ENCODE assay signal across 15 cellular contexts in genomic region chr3:127102587-127102986, GRCh38.
A peak's percentile ranks its signal among the peaks of the same experiment; 100 is the strongest.
DNase-seq lines count a peak whose midpoint lies in the region; ATAC-seq and TF ChIP-seq lines count a peak whose summit lies in the region.
"Had no signal": no experiment of that assay in that cellular context is flagged by ENCODE, and none has a peak within 500 bp of the region (broad histone marks: within the 10 kb centered on the region; RNA-seq: fewer than 3 reads in every experiment).

No MANE protein-coding gene starts in this region.

- H3K27me3 ChIP-seq in H7 (ENCODE audit: control insufficient read depth, insufficient read depth, low read length) (no peaks in the 10 kb centered on the region), neural progenitor cell (no peaks in the 10 kb centered on the region)
- H3K27me3 ChIP-seq: BLaER1 had no signal

- H3K4me3 ChIP-seq in H7 (ENCODE audit: insufficient read depth, low read depth, low read length) (no peak overlapping the region), neural progenitor cell (no peak overlapping the region)
- H3K4me3 ChIP-seq: BLaER1, GM23338 had no signal

- H3K27me3 Mint-ChIP-seq in chondrocyte (ENCODE audit: low read depth) (peaks cover 50% of the 10 kb centered on the region), neural progenitor cell (ENCODE audit: insufficient read depth, low read depth) (peaks cover 7% of the 10 kb centered on the region)
- H3K27me3 Mint-ChIP-seq: CD4-positive, alpha-beta memory T cell had no signal

- H4K20me1 ChIP-seq in neural progenitor cell (ENCODE audit: low read depth): no peaks in the 10 kb centered on the region

- H3K79me2 ChIP-seq in neural progenitor cell (ENCODE audit: low read depth): no peaks in the 10 kb centered on the region

- H3K27ac Mint-ChIP-seq in chondrocyte (ENCODE audit: unreplicated experiment): no peak overlapping the region
- H3K27ac Mint-ChIP-seq in neural progenitor cell: no peak overlapping the region
- H3K27ac Mint-ChIP-seq: CD14-positive monocyte; CD4-positive, alpha-beta memory T cell; GM23338 had no signal

- H2AFZ ChIP-seq in neural progenitor cell (replicated peaks): no peak overlapping the region
- H2AFZ ChIP-seq: GM23338 had no signal

- DNase-seq in H7 (peak; percentile 50), chondrocyte (ENCODE audit: low spot score) (peak; percentile 83), neural progenitor cell (ENCODE audit: low spot score) (no peak), sciatic nerve (ENCODE audit: low spot score) (peak; percentile 37), NCI-H748 treated with DMSO at 0.1 percent for 48 hours (lab: John Stamatoyannopoulos, UW) (no peak), NCI-H1436 treated with DMSO at 0.1 percent for 48 hours (lab: John Stamatoyannopoulos, UW) (no peak)
- DNase-seq: 8988T; CD4-positive, alpha-beta memory T cell; DMS79; GDM1 had no signal

- H3K9me3 ChIP-seq in neural progenitor cell (ENCODE audit: low read depth): no peaks in the 10 kb centered on the region
- H3K9me3 ChIP-seq: BLaER1 had no signal

- H3K27ac ChIP-seq in neural progenitor cell: no peak overlapping the region
- H3K27ac ChIP-seq: BLaER1, HL-60 had no signal

- H3K36me3 Mint-ChIP-seq in chondrocyte (ENCODE audit: low read depth): no peaks in the 10 kb centered on the region
- H3K36me3 Mint-ChIP-seq in neural progenitor cell: no peaks in the 10 kb centered on the region
- H3K36me3 Mint-ChIP-seq: CD14-positive monocyte; CD4-positive, alpha-beta memory T cell had no signal

- TF ChIP-seq CTCF in chondrocyte (IDR thresholded peaks at IDR 0.05) (no peak), neural progenitor cell (IDR thresholded peaks at IDR 0.05) (no peak)

- H3K4me2 ChIP-seq in neural progenitor cell: peak overlapping the region; percentile 18
- H3K4me2 ChIP-seq: BLaER1, GM23338 had no signal

- H3K4me1 Mint-ChIP-seq in chondrocyte (ENCODE audit: low read depth) (no peaks in the 10 kb centered on the region), neural progenitor cell (peaks cover 9% of the 10 kb centered on the region)
- H3K4me1 Mint-ChIP-seq: CD14-positive monocyte; CD4-positive, alpha-beta memory T cell; GM23338 had no signal

- H3K9me3 Mint-ChIP-seq in chondrocyte (ENCODE audit: low read depth): no peaks in the 10 kb centered on the region
- no peaks in the 10 kb centered on the region for H3K9me3 Mint-ChIP-seq in neural progenitor cell
- H3K9me3 Mint-ChIP-seq: CD4-positive, alpha-beta memory T cell; GM23338 had no signal

- H3F3A ChIP-seq in neural progenitor cell (ENCODE audit: low read depth): no peaks in the 10 kb centered on the region

- ATAC-seq in sciatic nerve: no peak
- no peak for ATAC-seq in HG03565 (IDR thresholded peaks at IDR 0.05; ENCODE audit: unreplicated experiment)
- ATAC-seq: GM23338 had no signal

- intact Hi-C loops in sciatic nerve (cut with DNase I): no loop called here

- H3K36me3 ChIP-seq in H7 (replicated peaks; ENCODE audit: control insufficient read depth, insufficient read depth, low read length) (no peaks in the 10 kb centered on the region), neural progenitor cell (no peaks in the 10 kb centered on the region)
- H3K36me3 ChIP-seq: BLaER1 had no signal

- no peak overlapping the region for H3K4me3 Mint-ChIP-seq in chondrocyte (ENCODE audit: unreplicated experiment)
- H3K4me3 Mint-ChIP-seq in neural progenitor cell: no peak overlapping the region
- H3K4me3 Mint-ChIP-seq: CD14-positive monocyte; CD4-positive, alpha-beta memory T cell; GM23338 had no signal

- H3K4me1 ChIP-seq in neural progenitor cell: peaks cover 8% of the 10 kb centered on the region
- H3K4me1 ChIP-seq: BLaER1 had no signal

- no peak overlapping the region for H3K9ac ChIP-seq in neural progenitor cell
- H3K9ac ChIP-seq: BLaER1 had no signal

Comparison
In these comparisons a context has a peak if more than half of its experiments do, and no peak if none do; other contexts are left out.
1. DNase-seq: peak in H7 (single experiment), chondrocyte (single experiment) and sciatic nerve (single experiment); none in neural progenitor cell (single experiment), NCI-H748 treated with DMSO at 0.1 percent for 48 hours (single experiment) and NCI-H1436 treated with DMSO at 0.1 percent for 48 hours (single experiment).